ENCODE assay signal across 8 cellular contexts in genomic region chr19:48741222-48741999, GRCh38. TPM values are rescaled to one million over a fixed set of nuclear protein-coding genes. Genes with fewer than 3 reads are reported as not detected.
DNase-seq lines count a peak whose midpoint lies in the region; ATAC-seq and TF ChIP-seq lines count a peak whose summit lies in the region.

No MANE protein-coding gene starts in this region.

- TF ChIP-seq CTCF in vagina (IDR thresholded peaks at IDR 0.05) (no peak), GM10266 (IDR thresholded peaks at IDR 0.05; ENCODE audit: control insufficient read depth, insufficient read depth, low read depth, missing control alignments) (no peak)

- TF ChIP-seq POLR2A in vagina (IDR thresholded peaks at IDR 0.05) = no peak

- POLR2A ChIA-PET in activated naive CD8-positive, alpha-beta T cell treated with anti-CD3 and anti-CD28 coated beads, Interleukin-2, amount 10 ng/mL, durations not matched to agents 7 days and 5 days (lab: Charles Lee) = no interaction called here

- H3K36me3 Mint-ChIP-seq in activated naive CD8-positive, alpha-beta T cell treated with anti-CD3 and anti-CD28 coated beads, Interleukin-2, amount 10 ng/mL, durations not matched to agents 7 days and 5 days = no peaks in the 10 kb centered on the region

- no peaks in the 10 kb centered on the region for H3K27me3 ChIP-seq in vagina

- H3K27ac ChIP-seq in vagina = peak overlapping the region; percentile 88

- intact Hi-C loops in Right ventricle myocardium inferior (cut with DNase I) (no loop called here), cardiac septum (cut with DNase I) (no loop called here), vagina (cut with DNase I) (no loop called here)

- peaks cover 34% of the 10 kb centered on the region for H3K27me3 Mint-ChIP-seq in activated naive CD8-positive, alpha-beta T cell treated with anti-CD3 and anti-CD28 coated beads, Interleukin-2, amount 10 ng/mL, durations not matched to agents 7 days and 5 days

- H3K4me3 Mint-ChIP-seq in activated naive CD8-positive, alpha-beta T cell treated with anti-CD3 and anti-CD28 coated beads, Interleukin-2, amount 10 ng/mL, durations not matched to agents 7 days and 5 days = no peak overlapping the region

- DNase-seq in Right ventricle myocardium inferior (ENCODE audit: missing footprints) = peak; percentile 76
- no peak for DNase-seq in cardiac septum (ENCODE audit: low spot score)
- peak; percentile 67 for DNase-seq in activated naive CD8-positive, alpha-beta T cell treated with anti-CD3 and anti-CD28 coated beads, Interleukin-2, amount 10 ng/mL, durations not matched to agents 7 days and 5 days
- peak; percentile 59 for DNase-seq in left lobe of liver (ENCODE audit: low spot score)
- DNase-seq in vagina (ENCODE audit: extremely low spot score in 2 of 2) = no peak
- DNase-seq in GM10266 (ENCODE audit: extremely low spot score) = no peak

- no peaks in the 10 kb centered on the region for H3K36me3 ChIP-seq in vagina

- peak overlapping the region in 1 of 2 donors; percentile 65 for H3K4me3 ChIP-seq in vagina

- no peak overlapping the region for H3K27ac Mint-ChIP-seq in activated naive CD8-positive, alpha-beta T cell treated with anti-CD3 and anti-CD28 coated beads, Interleukin-2, amount 10 ng/mL, durations not matched to agents 7 days and 5 days

- H3K4me1 ChIP-seq in vagina = peaks cover 21% of the 10 kb centered on the region

- peaks cover 15% of the 10 kb centered on the region for H3K4me1 Mint-ChIP-seq in activated naive CD8-positive, alpha-beta T cell treated with anti-CD3 and anti-CD28 coated beads, Interleukin-2, amount 10 ng/mL, durations not matched to agents 7 days and 5 days

- H3K9me3 Mint-ChIP-seq in activated naive CD8-positive, alpha-beta T cell treated with anti-CD3 and anti-CD28 coated beads, Interleukin-2, amount 10 ng/mL, durations not matched to agents 7 days and 5 days = no peaks in the 10 kb centered on the region

- ATAC-seq in Right ventricle myocardium inferior (no peak), left lobe of liver (no peak), GM19324 (IDR thresholded peaks at IDR 0.05; ENCODE audit: low FRiP score, unreplicated experiment) (no peak), HG02678 (IDR thresholded peaks at IDR 0.05; ENCODE audit: unreplicated experiment) (no peak)
- no peak for ATAC-seq in activated naive CD8-positive, alpha-beta T cell treated with anti-CD3 and anti-CD28 coated beads, Interleukin-2, amount 10 ng/mL, durations not matched to agents 7 days and 5 days (ENCODE audit: low read depth)

- H3K9me3 ChIP-seq in vagina = no peaks in the 10 kb centered on the region

RNA-seq across cellular contexts. Expression of gene RASIP1, which starts 1.0 kb away (rescaled TPM):
- total RNA-seq in Right ventricle myocardium inferior = 15.3 TPM
- 13.6 TPM for total RNA-seq in cardiac septum
- not detected for total RNA-seq in activated naive CD8-positive, alpha-beta T cell treated with anti-CD3 and anti-CD28 coated beads, Interleukin-2, amount 10 ng/mL, durations not matched to agents 7 days and 5 days
- 3.1 TPM for total RNA-seq in left lobe of liver
- 31.2 TPM for total RNA-seq in vagina

RNA-seq across cellular contexts. Expression of gene IZUMO1, which starts 5.3 kb away (rescaled TPM):
- total RNA-seq in Right ventricle myocardium inferior = 0.49 TPM
- total RNA-seq in cardiac septum = 0.83 TPM
- total RNA-seq in activated naive CD8-positive, alpha-beta T cell treated with anti-CD3 and anti-CD28 coated beads, Interleukin-2, amount 10 ng/mL, durations not matched to agents 7 days and 5 days = not detected
- total RNA-seq in left lobe of liver = not detected
- 2.2 TPM for total RNA-seq in vagina

RNA-seq across cellular contexts. Expression of gene FUT1, which starts 11.0 kb away (rescaled TPM):
- total RNA-seq in Right ventricle myocardium inferior (2.1 TPM), cardiac septum (1.6 TPM), left lobe of liver (0.43 TPM), vagina (6.4 TPM)
- under 1 TPM; 0.14 to 0.22 TPM for total RNA-seq in activated naive CD8-positive, alpha-beta T cell treated with anti-CD3 and anti-CD28 coated beads, Interleukin-2, amount 10 ng/mL, durations not matched to agents 7 days and 5 days

RNA-seq across cellular contexts. Expression of gene FGF21, which starts 13.9 kb away (rescaled TPM):
- total RNA-seq in Right ventricle myocardium inferior = not detected
- not detected for total RNA-seq in cardiac septum
- total RNA-seq in activated naive CD8-positive, alpha-beta T cell treated with anti-CD3 and anti-CD28 coated beads, Interleukin-2, amount 10 ng/mL, durations not matched to agents 7 days and 5 days = not detected
- total RNA-seq in left lobe of liver = 0.75 TPM
- total RNA-seq in vagina = not detected

RNA-seq across cellular contexts. Expression of gene MAMSTR, which starts 21.9 kb away (rescaled TPM):
- total RNA-seq in Right ventricle myocardium inferior (4.2 TPM), cardiac septum (3.2 TPM), left lobe of liver (0.23 TPM), vagina (3.4 TPM)
- total RNA-seq in activated naive CD8-positive, alpha-beta T cell treated with anti-CD3 and anti-CD28 coated beads, Interleukin-2, amount 10 ng/mL, durations not matched to agents 7 days and 5 days = 1 to 10 TPM; 1.5 to 2.1 TPM

Comparison
In these comparisons a context has a peak if more than half of its experiments do, and no peak if none do; other contexts are left out.
1. DNase-seq: peak in Right ventricle myocardium inferior (single experiment), activated naive CD8-positive, alpha-beta T cell treated with anti-CD3 and anti-CD28 coated beads, Interleukin-2, amount 10 ng/mL, durations not matched to agents 7 days and 5 days (single experiment) and left lobe of liver (single experiment); none in cardiac septum (single experiment), vagina (0 of 2) and GM10266 (single experiment).